In genomic region chr10:22666287-22667092, GRCh38 we compare ENCODE assay signal across 1 cellular context.
TF ChIP-seq lines count a peak whose summit lies in the region.

No MANE protein-coding gene starts in this region.

TF ChIP-seq in HepG2, 621 proteins besides CTCF, POLR2A, EP300 and RAD21 (continued from another document):
- TF ChIP-seq, protein P1, sequence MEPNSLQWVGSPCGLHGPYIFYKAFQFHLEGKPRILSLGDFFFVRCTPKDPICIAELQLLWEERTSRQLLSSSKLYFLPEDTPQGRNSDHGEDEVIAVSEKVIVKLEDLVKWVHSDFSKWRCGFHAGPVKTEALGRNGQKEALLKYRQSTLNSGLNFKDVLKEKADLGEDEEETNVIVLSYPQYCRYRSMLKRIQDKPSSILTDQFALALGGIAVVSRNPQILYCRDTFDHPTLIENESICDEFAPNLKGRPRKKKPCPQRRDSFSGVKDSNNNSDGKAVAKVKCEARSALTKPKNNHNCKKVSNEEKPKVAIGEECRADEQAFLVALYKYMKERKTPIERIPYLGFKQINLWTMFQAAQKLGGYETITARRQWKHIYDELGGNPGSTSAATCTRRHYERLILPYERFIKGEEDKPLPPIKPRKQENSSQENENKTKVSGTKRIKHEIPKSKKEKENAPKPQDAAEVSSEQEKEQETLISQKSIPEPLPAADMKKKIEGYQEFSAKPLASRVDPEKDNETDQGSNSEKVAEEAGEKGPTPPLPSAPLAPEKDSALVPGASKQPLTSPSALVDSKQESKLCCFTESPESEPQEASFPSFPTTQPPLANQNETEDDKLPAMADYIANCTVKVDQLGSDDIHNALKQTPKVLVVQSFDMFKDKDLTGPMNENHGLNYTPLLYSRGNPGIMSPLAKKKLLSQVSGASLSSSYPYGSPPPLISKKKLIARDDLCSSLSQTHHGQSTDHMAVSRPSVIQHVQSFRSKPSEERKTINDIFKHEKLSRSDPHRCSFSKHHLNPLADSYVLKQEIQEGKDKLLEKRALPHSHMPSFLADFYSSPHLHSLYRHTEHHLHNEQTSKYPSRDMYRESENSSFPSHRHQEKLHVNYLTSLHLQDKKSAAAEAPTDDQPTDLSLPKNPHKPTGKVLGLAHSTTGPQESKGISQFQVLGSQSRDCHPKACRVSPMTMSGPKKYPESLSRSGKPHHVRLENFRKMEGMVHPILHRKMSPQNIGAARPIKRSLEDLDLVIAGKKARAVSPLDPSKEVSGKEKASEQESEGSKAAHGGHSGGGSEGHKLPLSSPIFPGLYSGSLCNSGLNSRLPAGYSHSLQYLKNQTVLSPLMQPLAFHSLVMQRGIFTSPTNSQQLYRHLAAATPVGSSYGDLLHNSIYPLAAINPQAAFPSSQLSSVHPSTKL (CRISPR knock-in tag; IDR thresholded peaks at IDR 0.05) = peak; percentile 41; the same call in 1 of the 2 replicates
- TF ChIP-seq ETV5 (CRISPR knock-in tag; IDR thresholded peaks at IDR 0.05; ENCODE audit: borderline replicate concordance) (peak; percentile 32; the same call in 1 of the 2 replicates), PLRG1 (conservative IDR thresholded peaks at IDR 0.05) (no peak), SAP130 (CRISPR knock-in tag; IDR thresholded peaks at IDR 0.05; ENCODE audit: low read depth) (no peak)
- TF ChIP-seq, protein P2, sequence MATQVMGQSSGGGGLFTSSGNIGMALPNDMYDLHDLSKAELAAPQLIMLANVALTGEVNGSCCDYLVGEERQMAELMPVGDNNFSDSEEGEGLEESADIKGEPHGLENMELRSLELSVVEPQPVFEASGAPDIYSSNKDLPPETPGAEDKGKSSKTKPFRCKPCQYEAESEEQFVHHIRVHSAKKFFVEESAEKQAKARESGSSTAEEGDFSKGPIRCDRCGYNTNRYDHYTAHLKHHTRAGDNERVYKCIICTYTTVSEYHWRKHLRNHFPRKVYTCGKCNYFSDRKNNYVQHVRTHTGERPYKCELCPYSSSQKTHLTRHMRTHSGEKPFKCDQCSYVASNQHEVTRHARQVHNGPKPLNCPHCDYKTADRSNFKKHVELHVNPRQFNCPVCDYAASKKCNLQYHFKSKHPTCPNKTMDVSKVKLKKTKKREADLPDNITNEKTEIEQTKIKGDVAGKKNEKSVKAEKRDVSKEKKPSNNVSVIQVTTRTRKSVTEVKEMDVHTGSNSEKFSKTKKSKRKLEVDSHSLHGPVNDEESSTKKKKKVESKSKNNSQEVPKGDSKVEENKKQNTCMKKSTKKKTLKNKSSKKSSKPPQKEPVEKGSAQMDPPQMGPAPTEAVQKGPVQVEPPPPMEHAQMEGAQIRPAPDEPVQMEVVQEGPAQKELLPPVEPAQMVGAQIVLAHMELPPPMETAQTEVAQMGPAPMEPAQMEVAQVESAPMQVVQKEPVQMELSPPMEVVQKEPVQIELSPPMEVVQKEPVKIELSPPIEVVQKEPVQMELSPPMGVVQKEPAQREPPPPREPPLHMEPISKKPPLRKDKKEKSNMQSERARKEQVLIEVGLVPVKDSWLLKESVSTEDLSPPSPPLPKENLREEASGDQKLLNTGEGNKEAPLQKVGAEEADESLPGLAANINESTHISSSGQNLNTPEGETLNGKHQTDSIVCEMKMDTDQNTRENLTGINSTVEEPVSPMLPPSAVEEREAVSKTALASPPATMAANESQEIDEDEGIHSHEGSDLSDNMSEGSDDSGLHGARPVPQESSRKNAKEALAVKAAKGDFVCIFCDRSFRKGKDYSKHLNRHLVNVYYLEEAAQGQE (IDR thresholded peaks at IDR 0.05; ENCODE audit: borderline replicate concordance in 1 of 2, low read depth in 1 of 2, low read length in 2 of 2) = no peak
TF ChIP-seq in HepG2: peak in this region for 7.
